10 cellular contexts compared by ENCODE assay signal in the genomic region with DNA sequence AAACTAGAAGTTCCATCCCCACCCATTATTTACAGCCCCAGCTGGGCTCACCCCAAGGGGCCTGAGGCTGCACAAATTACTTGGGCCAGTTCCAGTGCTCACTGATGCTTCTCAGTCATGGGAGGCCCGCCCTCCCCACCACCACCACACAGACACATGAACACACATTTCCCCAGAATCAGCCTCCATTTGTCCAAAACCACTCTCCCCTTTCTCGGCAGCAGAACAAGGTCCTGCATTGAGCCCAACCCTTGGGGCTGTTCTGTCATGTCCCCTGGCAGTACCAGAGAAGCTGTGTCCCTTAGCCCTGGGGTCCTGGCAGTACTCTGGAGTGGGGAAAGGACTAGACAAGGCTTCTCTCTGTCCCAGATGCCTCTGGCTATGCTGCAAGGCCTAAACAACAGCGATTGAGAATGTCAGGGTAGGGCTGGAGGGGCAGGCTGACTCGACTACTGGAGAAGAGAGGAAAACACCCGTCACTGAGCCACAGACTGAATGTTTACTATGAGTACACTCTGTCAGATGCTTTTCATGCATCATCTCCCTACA. TPM values are rescaled to one million over a fixed set of nuclear protein-coding genes. Genes with fewer than 3 reads are reported as not detected.
DNase-seq lines count a peak whose midpoint lies in the region; ATAC-seq and TF ChIP-seq lines count a peak whose summit lies in the region.
"Had no signal": no experiment of that assay in that cellular context is flagged by ENCODE, and none has a peak within 500 bp of the region (broad histone marks: within the 10 kb centered on the region; RNA-seq: fewer than 3 reads in every experiment).

No MANE protein-coding gene starts in this region.

- H3K27ac ChIP-seq in body of pancreas (no peak overlapping the region), substantia nigra (ENCODE audit: low read depth, low read length, poor library complexity, severe bottlenecking) (peak overlapping the region; percentile 99)

- DNase-seq in M059J (ENCODE audit: low read depth) (peak; percentile 20), body of pancreas (peak in 1 of 4 donors; percentile 15), iris pigment epithelial cell (ENCODE audit: low read depth) (peak; percentile 90), substantia nigra (lab: John Stamatoyannopoulos, UW) (peak in 48 of 49 donors; percentile 13 to 97 (median 80)), NCI-H345 treated with DMSO at 0.1 percent for 48 hours (lab: John Stamatoyannopoulos, UW; ENCODE audit: unreplicated experiment) (no peak), NCI-H82 (lab: John Stamatoyannopoulos, UW) (no peak)
- DNase-seq in effector CD4-positive, alpha-beta T cell: no peak
- DNase-seq: activated naive CD4-positive, alpha-beta T cell treated with anti-CD3 and anti-CD28 coated beads, Interleukin-2, amount 50 U/mL, for 16 hours; islet precursor cell; SW 1271 had no signal

- no peak for TF ChIP-seq POLR2A in body of pancreas (IDR thresholded peaks at IDR 0.05)

- H3K4me1 ChIP-seq in body of pancreas: no peaks in the 10 kb centered on the region

- no peaks in the 10 kb centered on the region for H3K9me3 ChIP-seq in body of pancreas

- no peak overlapping the region for H3K4me3 ChIP-seq in body of pancreas

- no peak for TF ChIP-seq CTCF in body of pancreas (IDR thresholded peaks at IDR 0.05)

- H3K27me3 ChIP-seq in body of pancreas: no peaks in the 10 kb centered on the region

- peak; percentile 31 for ATAC-seq in body of pancreas

- peaks cover 4 to 12% of the 10 kb centered on the region in 2 donors for H3K36me3 ChIP-seq in body of pancreas (replicated peaks in 1 of 2; ENCODE audit: insufficient read depth in 1 of 2, low read depth in 2 of 2)

- intact Hi-C loops in body of pancreas (cut with DNase I): no loop called here

- WGBS in body of pancreas, 2 donors: 80% methylated on average over 5 of the region's 5 CpGs

RNA-seq across cellular contexts. Expression of a gene that starts 21.8 kb away (rescaled TPM):
- 45.0 and 96.3 TPM in 2 replicates for total RNA-seq in M059J (2014; rRNA removed; shearing (Covaris generic))
- 10 to 100 TPM; 41.5 to 77.8 TPM for total RNA-seq in body of pancreas

RNA-seq across cellular contexts. Expression of a gene that starts 26.9 kb away (rescaled TPM):
- 69.0 and 79.3 TPM in 2 replicates for total RNA-seq in M059J (2014; rRNA removed; shearing (Covaris generic))
- total RNA-seq in body of pancreas: 10 to 100 TPM; 16.9 to 49.8 TPM

RNA-seq across cellular contexts. Expression of a gene that starts 27.2 kb away (rescaled TPM):
- total RNA-seq in M059J (2014; rRNA removed; shearing (Covaris generic)): 46.7 and 47.3 TPM in 2 replicates
- total RNA-seq in body of pancreas: 10 to 100 TPM; 23.1 to 40.9 TPM

RNA-seq across cellular contexts. Expression of a gene that starts 28.1 kb away (rescaled TPM):
- 0.54 and 3.2 TPM in 2 replicates for total RNA-seq in M059J (2014; rRNA removed; shearing (Covaris generic))
- 1 to 10 TPM; 1.3 to 6.0 TPM for total RNA-seq in body of pancreas

RNA-seq across cellular contexts. Expression of a gene that starts 42.7 kb away (rescaled TPM):
- 6.0 and 10.8 TPM in 2 replicates for total RNA-seq in M059J (2014; rRNA removed; shearing (Covaris generic))
- total RNA-seq in body of pancreas: 100 to 1,000 TPM in 1 of 2 donors, 10 to 100 TPM in 1; 55.8 to 108 TPM

Comparison
In these comparisons a context has a peak if more than half of its experiments do, and no peak if none do; other contexts are left out.
1. DNase-seq: peak in M059J (single experiment), iris pigment epithelial cell (single experiment) and substantia nigra (48 of 49); none in effector CD4-positive, alpha-beta T cell (single experiment), NCI-H345 treated with DMSO at 0.1 percent for 48 hours (single experiment) and NCI-H82 (single experiment).